Comparison of ENCODE assay signal across 8 cellular contexts in the genomic region with DNA sequence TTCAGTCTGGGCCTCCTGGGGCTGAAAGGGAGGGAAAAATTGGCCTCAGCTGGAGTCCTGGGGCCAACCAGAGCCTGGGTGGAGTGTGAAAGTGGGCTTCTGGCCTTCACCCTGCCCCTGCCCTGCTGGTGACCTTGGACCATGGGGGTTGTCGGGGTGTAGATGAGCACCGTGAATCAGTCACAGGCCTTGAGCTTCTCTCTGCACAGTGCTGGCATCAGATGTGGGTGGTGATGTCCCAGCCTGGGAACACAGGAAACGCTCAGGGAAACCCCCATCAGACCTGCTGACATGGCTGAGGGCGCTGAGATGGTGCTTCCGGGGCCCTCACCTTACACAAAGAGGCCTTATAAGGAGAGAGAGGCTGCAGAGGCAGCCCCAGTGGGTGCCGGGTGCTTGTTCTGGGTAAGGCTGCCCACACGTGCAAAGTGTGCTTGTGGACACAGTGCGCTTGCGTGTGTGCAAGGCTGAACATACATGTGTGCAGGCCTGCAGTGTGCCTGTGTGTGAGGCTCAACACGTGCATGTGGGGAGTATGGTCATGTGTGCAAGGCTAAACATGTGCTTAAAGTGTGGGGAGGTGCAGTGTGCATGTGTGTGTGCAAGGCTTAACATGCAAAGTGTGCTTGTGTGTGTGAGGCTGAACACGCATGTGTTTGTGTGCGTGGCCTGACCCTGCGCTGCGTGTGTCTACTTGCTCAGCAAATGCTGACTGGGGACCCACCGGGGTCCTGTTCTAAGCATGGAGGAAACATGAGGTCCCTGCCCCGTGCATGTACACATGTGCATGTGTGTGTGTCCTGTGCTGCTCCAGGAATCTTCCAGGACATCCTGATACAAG. TPM values are rescaled to one million over a fixed set of nuclear protein-coding genes. Genes with fewer than 3 reads are reported as not detected.
DNase-seq lines count a peak whose midpoint lies in the region; ATAC-seq and TF ChIP-seq lines count a peak whose summit lies in the region.

No MANE protein-coding gene starts in this region.

- peak overlapping the region; percentile 91 for H3K4me3 Mint-ChIP-seq in T-helper 17 cell
- peak overlapping the region; percentile 76 to 90 (median 86) for H3K4me3 Mint-ChIP-seq in naive thymus-derived CD8-positive, alpha-beta T cell

- peak; percentile 84 for ATAC-seq in GM18502 (IDR thresholded peaks at IDR 0.05; ENCODE audit: poor library complexity, unreplicated experiment)
- ATAC-seq in HG02852 (IDR thresholded peaks at IDR 0.05; ENCODE audit: unreplicated experiment) = peak; percentile 72
- ATAC-seq in T-helper 17 cell = peak; percentile 85
- peak; percentile 30 for ATAC-seq in body of pancreas
- ATAC-seq in naive thymus-derived CD8-positive, alpha-beta T cell = peak; percentile 87 to 88

- WGBS in body of pancreas, 2 donors = 59 to 67% methylated on average over 9 to 16 of the region's 16 CpGs
- 57% methylated on average over 9 of the region's 16 CpGs for WGBS in suprapubic skin

- peaks cover 5% of the 10 kb centered on the region for H3K36me3 Mint-ChIP-seq in T-helper 17 cell (ENCODE audit: low read depth)
- peaks cover 0 to 46% (median 6%) of the 10 kb centered on the region in 3 donors for H3K36me3 Mint-ChIP-seq in naive thymus-derived CD8-positive, alpha-beta T cell

- no peak for TF ChIP-seq EP300 in suprapubic skin (IDR thresholded peaks at IDR 0.05)

- H3K36me3 ChIP-seq in body of pancreas (replicated peaks in 1 of 2; ENCODE audit: insufficient read depth in 1 of 2, low read depth in 2 of 2) = no peaks in the 10 kb centered on the region
- H3K36me3 ChIP-seq in suprapubic skin = peaks cover 15% of the 10 kb centered on the region

- H3K27me3 Mint-ChIP-seq in T-helper 17 cell = no peaks in the 10 kb centered on the region
- H3K27me3 Mint-ChIP-seq in naive thymus-derived CD8-positive, alpha-beta T cell = no peaks in the 10 kb centered on the region

- no peaks in the 10 kb centered on the region for H3K27me3 ChIP-seq in body of pancreas
- no peaks in the 10 kb centered on the region for H3K27me3 ChIP-seq in suprapubic skin

- peak overlapping the region in 2 of 4 donors; percentile 46 to 74 for H3K27ac ChIP-seq in body of pancreas
- peak overlapping the region; percentile 69 for H3K27ac ChIP-seq in suprapubic skin

- TF ChIP-seq CTCF in body of pancreas (IDR thresholded peaks at IDR 0.05) (no peak), suprapubic skin (IDR thresholded peaks at IDR 0.05) (no peak)

- DNase-seq in T-helper 17 cell (peak; percentile 80 to 89 (median 85)), body of pancreas (peak in 2 of 4 donors; percentile 21 to 60), suprapubic skin (ENCODE audit: low spot score in 2 of 2) (no peak), EL (no peak), AG08395 (ENCODE audit: low spot score) (no peak)
- DNase-seq in naive thymus-derived CD8-positive, alpha-beta T cell = peak; percentile 77 to 96 (median 94)

- POLR2A ChIA-PET in naive thymus-derived CD8-positive, alpha-beta T cell (lab: Charles Lee) = interaction anchor here (0.6 to 9.9 kb wide), 8 partner anchors 9 to 123 kb away, joined by 3 to 102 read pairs (median 6); a partner anchor contains a TSS

- intact Hi-C loops in body of pancreas (cut with DNase I) = no loop called here

- H3K9me3 ChIP-seq in T-helper 17 cell (ENCODE audit: control insufficient read depth, low read length, poor library complexity, severe bottlenecking) (no peaks in the 10 kb centered on the region), body of pancreas (no peaks in the 10 kb centered on the region), suprapubic skin (no peaks in the 10 kb centered on the region)

- no peak for TF ChIP-seq POLR2A in body of pancreas (IDR thresholded peaks at IDR 0.05)
- no peak for TF ChIP-seq POLR2A in suprapubic skin (IDR thresholded peaks at IDR 0.05)

- H3K4me1 ChIP-seq in body of pancreas (peaks cover 9% of the 10 kb centered on the region), suprapubic skin (peaks cover 41% of the 10 kb centered on the region)

- no peaks in the 10 kb centered on the region for H3K9me3 Mint-ChIP-seq in naive thymus-derived CD8-positive, alpha-beta T cell

- H3K4me3 ChIP-seq in body of pancreas (no peak overlapping the region), suprapubic skin (peak overlapping the region; percentile 31)

- peaks cover 45% of the 10 kb centered on the region for H3K4me1 Mint-ChIP-seq in T-helper 17 cell
- H3K4me1 Mint-ChIP-seq in naive thymus-derived CD8-positive, alpha-beta T cell = peaks cover 30 to 80% (median 72%) of the 10 kb centered on the region in 4 donors

- H3K27ac Mint-ChIP-seq in T-helper 17 cell = peak overlapping the region; percentile 98
- peak overlapping the region; percentile 87 to 99 (median 98) for H3K27ac Mint-ChIP-seq in naive thymus-derived CD8-positive, alpha-beta T cell

RNA-seq across cellular contexts. Expression of a gene that starts 6.5 kb away (rescaled TPM):
- total RNA-seq in T-helper 17 cell (100 to 1,000 TPM; 185 to 220 TPM), body of pancreas (100 to 1,000 TPM in 1 of 2 donors, 10 to 100 TPM in 1; 60.0 to 131 TPM), suprapubic skin (10 to 100 TPM; 48.9 to 66.9 (median 64.2) TPM)
- total RNA-seq in naive thymus-derived CD8-positive, alpha-beta T cell = 100 to 1,000 TPM; 165 to 170 TPM
- polyA plus RNA-seq in naive thymus-derived CD8-positive, alpha-beta T cell = 100 to 1,000 TPM; 597 to 712 (median 662) TPM

RNA-seq across cellular contexts. Expression of a gene that starts 27.4 kb away (rescaled TPM):
- total RNA-seq in T-helper 17 cell = 10 to 100 TPM; 38.5 to 42.7 TPM
- total RNA-seq in body of pancreas = 10 to 100 TPM; 22.7 to 52.4 TPM
- total RNA-seq in naive thymus-derived CD8-positive, alpha-beta T cell = 10 to 100 TPM; 70.2 to 75.1 TPM
- polyA plus RNA-seq in naive thymus-derived CD8-positive, alpha-beta T cell = 10 to 100 TPM; 24.0 to 35.6 (median 33.4) TPM
- 10 to 100 TPM; 47.2 to 68.5 (median 48.3) TPM for total RNA-seq in suprapubic skin

RNA-seq across cellular contexts. Expression of a gene that starts 27.7 kb away (rescaled TPM):
- 100 to 1,000 TPM; 170 to 175 TPM for total RNA-seq in T-helper 17 cell
- total RNA-seq in body of pancreas = 10 to 100 TPM; 29.6 to 31.6 TPM
- 10 to 100 TPM; 61.7 to 74.6 TPM for total RNA-seq in naive thymus-derived CD8-positive, alpha-beta T cell
- polyA plus RNA-seq in naive thymus-derived CD8-positive, alpha-beta T cell = 100 to 1,000 TPM; 151 to 216 (median 170) TPM
- 10 to 100 TPM; 50.3 to 71.4 (median 60.3) TPM for total RNA-seq in suprapubic skin

RNA-seq across cellular contexts. Expression of a gene that starts 55.3 kb away (rescaled TPM):
- total RNA-seq in T-helper 17 cell = 10 to 100 TPM; 29.2 to 37.7 TPM
- 100 to 1,000 TPM in 1 of 2 donors, 10 to 100 TPM in 1; 63.0 to 106 TPM for total RNA-seq in body of pancreas
- 10 to 100 TPM; 45.5 to 47.2 TPM for total RNA-seq in naive thymus-derived CD8-positive, alpha-beta T cell
- polyA plus RNA-seq in naive thymus-derived CD8-positive, alpha-beta T cell = 10 to 100 TPM; 42.7 to 74.8 (median 63.6) TPM
- total RNA-seq in suprapubic skin = 100 to 1,000 TPM in 3 of 4 donors, 10 to 100 TPM in 1; 98.1 to 169 (median 140) TPM

RNA-seq across cellular contexts. Expression of a gene that starts 57.6 kb away (rescaled TPM):
- total RNA-seq in T-helper 17 cell (1 to 10 TPM; 3.6 to 3.8 TPM), body of pancreas (1 to 10 TPM; 1.6 to 3.4 TPM), suprapubic skin (10 to 100 TPM in 2 of 4 donors, 1 to 10 TPM in 2; 7.7 to 14.8 (median 10.7) TPM)
- total RNA-seq in naive thymus-derived CD8-positive, alpha-beta T cell = 10 to 100 TPM; 11.5 to 13.8 TPM
- 1 to 10 TPM; 2.0 to 3.9 (median 3.2) TPM for polyA plus RNA-seq in naive thymus-derived CD8-positive, alpha-beta T cell

Comparison
In these comparisons a context has a peak if more than half of its experiments do, and no peak if none do; other contexts are left out.
1. ATAC-seq: peak in every context shown above with its lines; median percentile 88 in naive thymus-derived CD8-positive, alpha-beta T cell; 85 in T-helper 17 cell; 84 in GM18502; 72 in HG02852; 30 in body of pancreas.
2. DNase-seq: peak in T-helper 17 cell (3 of 3) and naive thymus-derived CD8-positive, alpha-beta T cell (10 of 10); none in suprapubic skin (0 of 2), EL (single experiment) and AG08395 (single experiment).